8 cellular contexts compared by ENCODE assay signal in the genomic region with DNA sequence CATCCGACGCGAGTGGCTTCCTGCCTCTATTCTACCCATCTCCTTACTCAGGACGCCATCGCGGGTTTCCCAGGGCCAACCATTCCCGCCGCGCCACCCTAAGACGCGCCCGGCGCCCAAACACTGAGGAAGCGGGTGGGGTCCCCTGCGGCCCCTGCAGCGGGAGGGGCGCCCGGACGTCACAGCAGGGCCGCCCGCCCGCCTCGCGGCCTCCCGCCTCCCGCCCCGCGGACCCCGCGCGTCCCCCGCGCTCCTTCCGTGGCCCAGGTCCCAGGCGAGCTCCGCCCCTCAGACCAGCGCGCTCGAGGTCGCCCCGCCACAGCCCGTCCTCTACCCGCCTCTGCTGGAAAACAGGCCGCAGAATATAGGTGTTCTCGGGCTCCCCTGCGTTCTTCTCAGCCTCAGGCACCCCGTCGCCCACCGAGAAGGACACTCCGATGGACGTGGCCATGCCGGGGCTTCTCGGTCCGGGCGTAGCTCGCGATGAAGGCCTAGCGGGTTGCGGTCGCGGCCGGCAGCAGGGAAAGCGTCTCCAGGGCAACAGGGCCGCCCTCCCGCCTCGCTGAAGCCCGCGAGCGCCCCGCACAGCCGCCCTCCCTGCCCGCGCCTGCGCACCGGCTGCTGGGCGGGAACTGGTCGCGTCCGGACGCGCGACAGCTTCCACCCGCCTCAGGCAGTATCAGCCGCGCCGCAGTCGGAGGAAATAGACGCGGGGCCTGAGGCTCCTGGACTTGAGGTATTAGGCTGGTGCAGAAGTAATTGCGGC. TPM values are rescaled to one million over a fixed set of nuclear protein-coding genes. Genes with fewer than 3 reads are reported as not detected.
A peak's percentile ranks its signal among the peaks of the same experiment; 100 is the strongest.
DNase-seq lines count a peak whose midpoint lies in the region; TF ChIP-seq lines count a peak whose summit lies in the region.

A gene (minus strand): TSS at position 539 of the 766 bp plus-strand sequence. CDS start 88 bp downstream, at position 451.

- H3K36me3 ChIP-seq in GM06990 (ENCODE audit: control insufficient read depth, insufficient read depth, low read length) (no peaks in the 10 kb centered on the region; the same call in 1 of the 2 replicates), SK-N-SH (replicated peaks in 1 of 2; ENCODE audit: control insufficient read depth in 1 of 2, insufficient read depth in 2 of 2, low read length in 1 of 2) (peaks cover 0 to 4% of the 10 kb centered on the region in 2 experiments), thymus (ENCODE audit: control insufficient read depth, insufficient read depth) (no peaks in the 10 kb centered on the region)

- H3K4me1 ChIP-seq in SK-N-SH (ENCODE audit: control insufficient read depth in 1 of 2, insufficient read depth in 2 of 2, low read depth in 1 of 2, low read length in 1 of 2) (no peaks in the 10 kb centered on the region; a peak in 1 of 4 replicates), thymus (ENCODE audit: control insufficient read depth, insufficient read depth, low read length) (no peaks in the 10 kb centered on the region)

- H4K20me1 ChIP-seq in SK-N-SH (ENCODE audit: insufficient read depth): no peaks in the 10 kb centered on the region

- CTCF ChIA-PET in SK-N-SH (lab: Yijun Ruan, JAX): interaction anchor here (0.6 kb wide), 1 partner anchor 35 kb away, joined by 3 read pairs; no protein-coding TSS in a partner anchor

- H3K27me3 ChIP-seq in GM06990 (replicated peaks; ENCODE audit: control insufficient read depth, insufficient read depth, low read length): no peaks in the 10 kb centered on the region
- H3K27me3 ChIP-seq in SK-N-SH (ENCODE audit: insufficient read depth): no peaks in the 10 kb centered on the region
- no peaks in the 10 kb centered on the region for H3K27me3 ChIP-seq in thymus (ENCODE audit: control insufficient read depth, insufficient read depth)

- WGBS in SK-N-SH (ENCODE audit: low lambda C conversion rate): 3% methylated on average over 6 of the region's 90 CpGs
- under 1% methylated on average over 90 of the region's 90 CpGs for WGBS in thymus

- peak within 1 kb of the TSS; percentile 95 for H3K27ac Mint-ChIP-seq in activated naive CD4-positive, alpha-beta T cell treated with anti-CD3 and anti-CD28 coated beads, Interleukin-2, amount 50 U/mL, for 24 hours
- peak within 1 kb of the TSS; percentile 97 for H3K27ac Mint-ChIP-seq in osteocyte (ENCODE audit: unreplicated experiment)

- H3F3A ChIP-seq in SK-N-SH (replicated peaks; ENCODE audit: insufficient read depth): peaks cover 10% of the 10 kb centered on the region

- DNase-seq in GM06990 (ENCODE audit: extremely low read depth, insufficient read length) (peak; percentile 96), HFF-Myc (ENCODE audit: extremely low read depth, low read depth) (no peak), NB4 (ENCODE audit: low read depth) (peak; percentile 94), SK-N-SH (peak; percentile 99), glomerular visceral epithelial cell (ENCODE audit: extremely low spot score) (peak; percentile 91), osteocyte (ENCODE audit: extremely low spot score, unreplicated experiment) (peak; percentile 96)

- no peak for TF ChIP-seq CTCF in GM06990 (IDR thresholded peaks at IDR 0.05; ENCODE audit: insufficient read depth, low read length, poor library complexity, severe bottlenecking)
- no peak for TF ChIP-seq CTCF in HFF-Myc (IDR thresholded peaks at IDR 0.05; ENCODE audit: low read depth, low read length, missing control alignments)
- no peak for TF ChIP-seq CTCF in NB4 (IDR thresholded peaks at IDR 0.05; ENCODE audit: low read depth, low read length)
- TF ChIP-seq CTCF in SK-N-SH (IDR thresholded peaks at IDR 0.05): no peak
- TF ChIP-seq CTCF in osteocyte (IDR thresholded peaks at IDR 0.05): no peak

- H3K9me3 ChIP-seq in SK-N-SH (no peaks in the 10 kb centered on the region), thymus (ENCODE audit: control insufficient read depth) (no peaks in the 10 kb centered on the region)

- H3K9me3 Mint-ChIP-seq in activated naive CD4-positive, alpha-beta T cell treated with anti-CD3 and anti-CD28 coated beads, Interleukin-2, amount 50 U/mL, for 24 hours: no peaks in the 10 kb centered on the region
- no peaks in the 10 kb centered on the region for H3K9me3 Mint-ChIP-seq in osteocyte (ENCODE audit: unreplicated experiment)

- H2AFZ ChIP-seq in SK-N-SH (ENCODE audit: low read depth): peak within 1 kb of the TSS; percentile 89

- no peaks in the 10 kb centered on the region for H3K9me2 ChIP-seq in SK-N-SH

- POLR2A ChIA-PET in SK-N-SH (lab: Yijun Ruan, JAX): interaction anchor here (0.7 to 1.5 kb wide), 5 partner anchors 33 to 211 kb away, joined by 3 to 7 read pairs (median 4); a partner anchor contains a TSS

- H3K4me3 Mint-ChIP-seq in activated naive CD4-positive, alpha-beta T cell treated with anti-CD3 and anti-CD28 coated beads, Interleukin-2, amount 50 U/mL, for 24 hours: peak within 1 kb of the TSS; percentile 95
- peak within 1 kb of the TSS; percentile 91 for H3K4me3 Mint-ChIP-seq in osteocyte (ENCODE audit: unreplicated experiment)

- peak within 1 kb of the TSS; percentile 97 for H3K4me3 ChIP-seq in GM06990 (replicated peaks; ENCODE audit: low read depth, low read length)
- H3K4me3 ChIP-seq in HFF-Myc (replicated peaks; ENCODE audit: low read depth, low read length): peak within 1 kb of the TSS; percentile 69
- H3K4me3 ChIP-seq in NB4 (ENCODE audit: low read depth, low read length): peak within 1 kb of the TSS; percentile 80
- H3K4me3 ChIP-seq in SK-N-SH (ENCODE audit: low read depth in 2 of 2, low read length in 1 of 2): peak within 1 kb of the TSS; percentile 60 to 93
- H3K4me3 ChIP-seq in thymus (ENCODE audit: low read length): peak within 1 kb of the TSS; percentile 71

- TF ChIP-seq EP300 in SK-N-SH (IDR thresholded peaks at IDR 0.05; ENCODE audit: borderline replicate concordance in 1 of 2, low read depth in 1 of 2, low read length in 1 of 2): no peak

- TF ChIP-seq POLR2A in NB4 (IDR thresholded peaks at IDR 0.05; ENCODE audit: extremely low read depth, insufficient read length): peak; percentile 94

- no peak; the same call in 1 of the 2 replicates for TF ChIP-seq RAD21 in SK-N-SH (IDR thresholded peaks at IDR 0.05; ENCODE audit: low read length)

- H3K36me3 Mint-ChIP-seq in activated naive CD4-positive, alpha-beta T cell treated with anti-CD3 and anti-CD28 coated beads, Interleukin-2, amount 50 U/mL, for 24 hours: peaks cover 2% of the 10 kb centered on the region
- no peaks in the 10 kb centered on the region for H3K36me3 Mint-ChIP-seq in osteocyte (ENCODE audit: unreplicated experiment)

- H3K4me2 ChIP-seq in SK-N-SH: peak within 1 kb of the TSS; percentile 83

- H3K27ac ChIP-seq in SK-N-SH (ENCODE audit: low read depth in 2 of 2, low read length in 1 of 2) (peak within 1 kb of the TSS; percentile 90 to 93), thymus (ENCODE audit: low read depth) (peak within 1 kb of the TSS; percentile 90)

- H3K79me2 ChIP-seq in SK-N-SH (ENCODE audit: insufficient read depth): peaks cover 15% of the 10 kb centered on the region

- H3K27me3 Mint-ChIP-seq in activated naive CD4-positive, alpha-beta T cell treated with anti-CD3 and anti-CD28 coated beads, Interleukin-2, amount 50 U/mL, for 24 hours: no peaks in the 10 kb centered on the region
- no peaks in the 10 kb centered on the region for H3K27me3 Mint-ChIP-seq in osteocyte (ENCODE audit: unreplicated experiment)

- H3K9ac ChIP-seq in SK-N-SH: peak within 1 kb of the TSS; percentile 94

- H3K4me1 Mint-ChIP-seq in activated naive CD4-positive, alpha-beta T cell treated with anti-CD3 and anti-CD28 coated beads, Interleukin-2, amount 50 U/mL, for 24 hours: peaks cover 12% of the 10 kb centered on the region
- peaks cover 3% of the 10 kb centered on the region for H3K4me1 Mint-ChIP-seq in osteocyte (ENCODE audit: unreplicated experiment)

TF ChIP-seq in SK-N-SH, 30 proteins besides CTCF, POLR2A, EP300 and RAD21 (continues in another document):
- TF ChIP-seq YY1 (IDR thresholded peaks at IDR 0.05; ENCODE audit: low read depth) (no peak), CHD2 (IDR thresholded peaks at IDR 0.05; ENCODE audit: low read length, partially characterized antibody) (peak; percentile 61), NRF1 (IDR thresholded peaks at IDR 0.05; ENCODE audit: low read depth, low read length) (peak; percentile 95), TEAD4 (IDR thresholded peaks at IDR 0.05; ENCODE audit: borderline replicate concordance, insufficient read depth) (no peak), TAF1 (IDR thresholded peaks at IDR 0.05; ENCODE audit: borderline replicate concordance, low read depth, low read length) (peak; percentile 87), MEF2A (IDR thresholded peaks at IDR 0.05; ENCODE audit: borderline replicate concordance, low read depth) (no peak), NFIC (IDR thresholded peaks at IDR 0.05; ENCODE audit: borderline replicate concordance) (no peak), MXI1 (IDR thresholded peaks at IDR 0.05; ENCODE audit: low read depth, low read length) (peak; percentile 79), SIN3A (IDR thresholded peaks at IDR 0.05; ENCODE audit: borderline replicate concordance, low read depth, low read length) (0 out of 2 replicates have a peak, but pooled peaks have one; percentile 37)
- TF ChIP-seq, protein P1, sequence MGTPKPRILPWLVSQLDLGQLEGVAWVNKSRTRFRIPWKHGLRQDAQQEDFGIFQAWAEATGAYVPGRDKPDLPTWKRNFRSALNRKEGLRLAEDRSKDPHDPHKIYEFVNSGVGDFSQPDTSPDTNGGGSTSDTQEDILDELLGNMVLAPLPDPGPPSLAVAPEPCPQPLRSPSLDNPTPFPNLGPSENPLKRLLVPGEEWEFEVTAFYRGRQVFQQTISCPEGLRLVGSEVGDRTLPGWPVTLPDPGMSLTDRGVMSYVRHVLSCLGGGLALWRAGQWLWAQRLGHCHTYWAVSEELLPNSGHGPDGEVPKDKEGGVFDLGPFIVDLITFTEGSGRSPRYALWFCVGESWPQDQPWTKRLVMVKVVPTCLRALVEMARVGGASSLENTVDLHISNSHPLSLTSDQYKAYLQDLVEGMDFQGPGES (IDR thresholded peaks at IDR 0.05; ENCODE audit: low read depth, low read length): no peak
- TF ChIP-seq, protein P2, sequence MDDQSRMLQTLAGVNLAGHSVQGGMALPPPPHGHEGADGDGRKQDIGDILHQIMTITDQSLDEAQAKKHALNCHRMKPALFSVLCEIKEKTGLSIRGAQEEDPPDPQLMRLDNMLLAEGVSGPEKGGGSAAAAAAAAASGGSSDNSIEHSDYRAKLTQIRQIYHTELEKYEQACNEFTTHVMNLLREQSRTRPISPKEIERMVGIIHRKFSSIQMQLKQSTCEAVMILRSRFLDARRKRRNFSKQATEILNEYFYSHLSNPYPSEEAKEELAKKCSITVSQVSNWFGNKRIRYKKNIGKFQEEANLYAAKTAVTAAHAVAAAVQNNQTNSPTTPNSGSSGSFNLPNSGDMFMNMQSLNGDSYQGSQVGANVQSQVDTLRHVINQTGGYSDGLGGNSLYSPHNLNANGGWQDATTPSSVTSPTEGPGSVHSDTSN (IDR thresholded peaks at IDR 0.05): 0 out of 2 replicates have a peak, but pooled peaks have one; percentile 12

RNA-seq across cellular contexts. Expression of the gene that starts here (rescaled TPM):
- 30.6 and 31.7 TPM in 2 replicates for polyA plus RNA-seq in SK-N-SH (2012; rRNA removed)
- 35.1 and 38.1 TPM in 2 replicates for polyA plus RNA-seq in SK-N-SH (2012; cell fraction: cytosol; rRNA removed)
- 16.4 and 20.6 TPM in 2 replicates for polyA plus RNA-seq in SK-N-SH (2012; cell fraction: nucleus; rRNA removed)
- 19.5 and 20.9 TPM in 2 replicates for total RNA-seq in osteocyte
- 41.0 TPM for polyA plus RNA-seq in thymus
